In the genomic region with DNA sequence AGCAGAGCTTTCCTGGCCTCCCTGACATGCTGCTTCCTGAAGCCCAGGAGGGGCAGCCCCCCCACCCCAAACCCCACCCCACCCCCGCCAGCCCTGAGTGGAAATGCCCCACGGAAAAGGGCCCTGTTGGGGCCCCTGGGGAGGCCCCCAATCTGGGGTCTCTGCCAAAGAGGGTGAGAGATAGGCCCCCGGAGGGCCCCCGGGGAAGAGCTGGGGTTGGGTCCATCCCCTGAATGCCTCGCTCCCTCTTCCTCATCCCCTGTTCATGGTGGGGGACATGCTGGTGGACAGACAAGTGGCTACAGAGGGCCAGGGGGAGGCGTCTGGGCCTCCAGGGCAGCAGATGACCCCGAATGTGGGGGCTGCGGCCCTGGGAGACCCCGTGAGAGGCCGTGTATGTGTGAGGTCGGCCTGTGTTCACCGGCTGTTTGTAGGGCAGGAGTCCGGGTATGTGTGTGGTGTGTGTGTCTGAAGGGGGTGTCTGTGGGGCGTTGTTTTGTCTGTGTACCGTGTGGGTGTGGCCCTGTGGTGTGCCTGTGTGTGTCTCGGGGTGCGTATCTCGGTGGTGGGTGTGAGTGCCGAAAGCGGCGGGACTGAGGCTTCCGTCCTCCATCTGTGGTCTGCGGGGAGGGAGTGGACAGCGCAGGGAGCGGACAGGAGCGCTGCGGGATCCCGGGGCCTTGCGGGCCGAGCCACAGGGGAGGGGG, we compare ENCODE assay signal across 9 cellular contexts. TPM values are rescaled to one million over a fixed set of nuclear protein-coding genes. Genes with fewer than 3 reads are reported as not detected.
A peak's percentile ranks its signal among the peaks of the same experiment; 100 is the strongest.
DNase-seq lines count a peak whose midpoint lies in the region; ATAC-seq, FAIRE-seq and TF ChIP-seq lines count a peak whose summit lies in the region.
"Had no signal": no experiment of that assay in that cellular context is flagged by ENCODE, and none has a peak within 500 bp of the region (broad histone marks: within the 10 kb centered on the region; RNA-seq: fewer than 3 reads in every experiment).

No MANE protein-coding gene starts in this region.

- no peak overlapping the region for H3K27ac ChIP-seq in HUES48 (ENCODE audit: low read depth, low read length)

- FAIRE-seq in urothelium cell line (lab: Jason Lieb, UNC), result no peak
- FAIRE-seq in D721Med (lab: Jason Lieb, UNC), result no peak
- FAIRE-seq: TTC549 had no signal

- H3K9ac ChIP-seq in HUES48 (ENCODE audit: low read depth, low read length), result no peak overlapping the region

- H3K9me3 ChIP-seq in HUES48 (ENCODE audit: control insufficient read depth, insufficient read depth, low read length), result no peaks in the 10 kb centered on the region

- H3K4me3 ChIP-seq in HUES48 (ENCODE audit: low read depth, low read length), result peak overlapping the region; percentile 45; the same call in 1 of the 2 replicates

- no peak for TF ChIP-seq CTCF in D721Med (IDR thresholded peaks at IDR 0.05; ENCODE audit: insufficient read depth, missing control alignments)

- peaks cover 18% of the 10 kb centered on the region; the same call in 1 of the 2 replicates for H3K4me1 ChIP-seq in HUES48 (ENCODE audit: control insufficient read depth, insufficient read depth, low read length)

- H3K36me3 ChIP-seq in HUES48 (ENCODE audit: control insufficient read depth, insufficient read depth, low read length), result no peaks in the 10 kb centered on the region

- no peak for ATAC-seq in GM21515 (IDR thresholded peaks at IDR 0.05; ENCODE audit: unreplicated experiment)

- peaks cover 8% of the 10 kb centered on the region for H3K27me3 ChIP-seq in HUES48 (ENCODE audit: control insufficient read depth, insufficient read depth, low read length)

- peak; percentile 67 for DNase-seq in activated CD4-positive, alpha-beta T cell treated with anti-CD3 and anti-CD28 coated beads, Interleukin-2, amount 50 U/mL, for 1 hour
- DNase-seq in ecto neural progenitor cell (ENCODE audit: low spot score) (peak; percentile 72), myocyte (ENCODE audit: low read depth) (peak; percentile 38), urothelium cell line (ENCODE audit: low spot score) (peak; percentile 54), cortex of kidney (lab: John Stamatoyannopoulos, UW) (no peak), D721Med (ENCODE audit: insufficient read length, low spot score) (no peak)

RNA-seq across cellular contexts. Expression of a gene that starts 11.3 kb away (rescaled TPM):
- total RNA-seq in myocyte, result not detected in 2 replicates
- polyA plus RNA-seq in myocyte (2012), result 0.34 TPM

RNA-seq across cellular contexts. Expression of a gene that starts 16.3 kb away (rescaled TPM):
- 30.9 and 35.9 TPM in 2 replicates for total RNA-seq in myocyte
- polyA plus RNA-seq in myocyte (2012), result 62.9 TPM

RNA-seq across cellular contexts. Expression of a gene that starts 32.3 kb away (rescaled TPM):
- total RNA-seq in myocyte, result 14.3 and 17.4 TPM in 2 replicates
- polyA plus RNA-seq in myocyte (2012), result 17.6 TPM

RNA-seq across cellular contexts. Expression of a gene that starts 55.8 kb away (rescaled TPM):
- not detected in 2 replicates for total RNA-seq in myocyte
- 0.13 TPM for polyA plus RNA-seq in myocyte (2012)

Comparison
In these comparisons a context has a peak if more than half of its experiments do, and no peak if none do; other contexts are left out.
1. DNase-seq: peak in activated CD4-positive, alpha-beta T cell treated with anti-CD3 and anti-CD28 coated beads, Interleukin-2, amount 50 U/mL, for 1 hour (single experiment), ecto neural progenitor cell (single experiment), myocyte (single experiment) and urothelium cell line (single experiment); none in cortex of kidney (single experiment) and D721Med (single experiment).